Comparison of ENCODE assay signal across 10 cellular contexts in the genomic region with DNA sequence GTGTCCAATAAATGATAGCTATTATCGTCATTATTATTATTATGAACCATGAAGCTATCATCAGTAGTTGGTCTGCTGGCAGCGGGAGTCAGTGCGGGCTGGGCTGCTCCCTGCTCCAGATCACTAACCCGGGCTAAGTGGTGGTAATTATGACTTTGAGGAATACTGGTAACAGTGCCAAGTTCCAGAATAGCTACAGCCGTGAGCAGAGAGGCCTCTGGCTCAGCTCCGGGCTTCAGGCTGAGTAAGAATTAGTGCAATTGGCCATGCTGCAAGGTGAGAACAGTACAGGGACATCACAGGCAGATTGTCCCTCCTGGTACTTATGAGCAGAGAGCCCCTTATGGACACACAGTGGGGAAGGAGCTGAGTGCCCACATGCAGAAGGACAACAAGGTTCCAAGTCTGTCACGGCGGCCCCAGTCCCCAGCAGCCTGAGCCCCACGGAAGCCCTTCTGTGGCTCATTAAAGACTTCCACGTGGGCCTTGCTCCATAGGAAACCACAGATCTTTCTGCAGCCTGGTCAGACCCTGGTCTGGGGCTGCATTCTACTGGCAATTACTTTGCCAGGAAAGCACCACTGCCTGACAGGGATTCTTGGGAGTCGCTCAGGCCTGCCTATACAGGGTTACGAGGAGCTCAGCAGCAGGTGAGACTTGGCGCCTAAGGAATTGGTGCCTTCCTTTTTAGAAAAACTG.
"Had no signal": no experiment of that assay in that cellular context is flagged by ENCODE, and none has a peak within 500 bp of the region (broad histone marks: within the 10 kb centered on the region; RNA-seq: fewer than 3 reads in every experiment).

No MANE protein-coding gene starts in this region.

- H3K27ac ChIP-seq: cardiac muscle cell, coronary artery had no signal

- H3K27me3 Mint-ChIP-seq: activated CD4-positive, alpha-beta memory T cell treated with anti-CD3 and anti-CD28 coated beads for 36 hours; activated naive CD8-positive, alpha-beta T cell had no signal

- DNase-seq: activated CD4-positive, alpha-beta memory T cell treated with anti-CD3 and anti-CD28 coated beads for 36 hours; activated effector memory CD4-positive, alpha-beta T cell treated with anti-CD3 and anti-CD28 coated beads, Interleukin-2, amount 50 U/mL, for 16 hours; activated T-cell treated with anti-CD3 and anti-CD28 coated beads, Interleukin-2, amount 50 U/mL, for 4 hours; effector CD4-positive, alpha-beta T cell; foreskin melanocyte; stimulated activated CD4-positive, alpha-beta T cell treated with anti-CD3 and anti-CD28 coated beads, Interleukin-4, amount 100 ng/mL, for 1 hour had no signal

- H3K27me3 ChIP-seq: cardiac muscle cell had no signal

- H3K27ac Mint-ChIP-seq: activated CD4-positive, alpha-beta memory T cell treated with anti-CD3 and anti-CD28 coated beads for 36 hours; activated naive CD8-positive, alpha-beta T cell; stimulated activated naive CD8-positive, alpha-beta T cell treated with anti-CD3 and anti-CD28 coated beads, Interleukin-15, Interleukin-2, amounts not matched to agents 100 ng/mL and 50 ng/mL, for 24 hours had no signal

- H3K4me3 Mint-ChIP-seq: activated CD4-positive, alpha-beta memory T cell treated with anti-CD3 and anti-CD28 coated beads for 36 hours; activated naive CD8-positive, alpha-beta T cell; activated T-cell treated with anti-CD3 and anti-CD28 coated beads, Interleukin-2, amount 50 U/mL, for 4 hours; stimulated activated naive CD8-positive, alpha-beta T cell treated with anti-CD3 and anti-CD28 coated beads, Interleukin-15, Interleukin-2, amounts not matched to agents 100 ng/mL and 50 ng/mL, for 24 hours had no signal

- ATAC-seq: activated T-cell treated with anti-CD3 and anti-CD28 coated beads, Interleukin-2, amount 50 U/mL, for 4 hours had no signal

- H3K4me3 ChIP-seq: cardiac muscle cell, coronary artery had no signal

- H3K36me3 Mint-ChIP-seq: activated CD4-positive, alpha-beta memory T cell treated with anti-CD3 and anti-CD28 coated beads for 36 hours; activated naive CD8-positive, alpha-beta T cell had no signal

- H3K36me3 ChIP-seq: cardiac muscle cell had no signal

- H3K9me3 Mint-ChIP-seq: activated CD4-positive, alpha-beta memory T cell treated with anti-CD3 and anti-CD28 coated beads for 36 hours; activated T-cell treated with anti-CD3 and anti-CD28 coated beads, Interleukin-2, amount 50 U/mL, for 4 hours; stimulated activated naive CD8-positive, alpha-beta T cell treated with anti-CD3 and anti-CD28 coated beads, Interleukin-15, Interleukin-2, amounts not matched to agents 100 ng/mL and 50 ng/mL, for 24 hours had no signal
